Comparison of ENCODE assay signal across 8 cellular contexts in the genomic region with DNA sequence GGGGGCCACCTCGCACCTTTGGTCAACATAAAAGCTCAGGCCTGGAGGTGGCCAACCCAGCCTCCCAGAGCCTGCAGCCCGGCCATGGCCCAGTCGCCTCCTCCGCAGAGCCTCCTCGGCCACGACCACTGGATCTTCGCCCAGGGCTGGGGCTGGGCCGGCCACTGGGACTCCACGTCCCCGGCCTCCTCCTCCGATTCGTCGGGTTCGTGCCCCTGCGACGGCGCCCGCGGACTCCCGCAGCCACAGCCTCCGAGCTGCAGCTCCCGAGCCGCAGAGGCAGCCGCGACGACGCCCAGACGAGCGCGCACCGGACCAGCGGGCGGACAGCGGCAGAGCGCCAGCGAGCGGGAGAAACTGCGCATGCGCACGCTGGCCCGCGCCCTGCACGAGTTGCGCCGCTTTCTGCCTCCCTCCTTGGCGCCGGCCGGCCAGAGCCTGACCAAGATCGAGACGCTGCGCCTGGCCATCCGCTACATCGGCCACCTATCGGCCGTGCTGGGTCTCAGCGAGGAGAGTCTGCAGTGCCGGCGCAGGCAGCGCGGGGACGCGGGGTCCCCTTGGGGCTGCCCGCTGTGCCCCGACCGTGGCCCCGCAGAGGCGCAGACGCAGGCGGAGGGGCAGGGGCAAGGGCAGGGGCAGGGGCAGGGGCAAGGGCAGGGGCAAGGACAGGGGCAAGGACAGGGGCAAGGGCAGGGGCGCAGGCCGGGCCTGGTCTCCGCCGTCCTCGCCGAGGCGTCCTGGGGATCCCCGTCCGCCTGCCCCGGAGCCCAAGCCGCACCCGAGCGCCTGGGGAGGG. TPM values are rescaled to one million over a fixed set of nuclear protein-coding genes. Genes with fewer than 3 reads are reported as not detected.
DNase-seq lines count a peak whose midpoint lies in the region; ATAC-seq, FAIRE-seq and TF ChIP-seq lines count a peak whose summit lies in the region.

Gene MESP2, plus strand, starts transcription at position 59 of the 799 bp plus-strand sequence. Its CDS starts 26 bp downstream, at position 85.

- no peak within 1 kb of the TSS for H3K27ac Mint-ChIP-seq in T-helper 2 cell treated with Interferon-gamma antibody and Interleukin-4, amounts not matched to agents 5 μg/mL and 100 μg/mL, for 36 hours

- TF ChIP-seq CTCF in K562 (IDR thresholded peaks at IDR 0.05 in 2 of 3, conservative IDR thresholded peaks at IDR 0.05 in 1 of 3; ENCODE audit: insufficient read depth in 2 of 3, low read depth in 1 of 3, low read length in 3 of 3) (peak; percentile 39 to 65 (median 45); a peak in 5 of 6 replicates), sigmoid colon (IDR thresholded peaks at IDR 0.05) (peak in 3 of 4 experiments; percentile 12 to 48 (median 43))

- peaks cover 9% of the 10 kb centered on the region for H3K4me1 Mint-ChIP-seq in T-helper 2 cell treated with Interferon-gamma antibody and Interleukin-4, amounts not matched to agents 5 μg/mL and 100 μg/mL, for 36 hours (ENCODE audit: low read depth)

- H3K4me1 ChIP-seq in ACC112 (ENCODE audit: control insufficient read depth, insufficient read depth, low read length, unreplicated experiment), result peaks cover 27% of the 10 kb centered on the region
- peaks cover 16 to 31% of the 10 kb centered on the region in 2 experiments for H3K4me1 ChIP-seq in K562 (replicated peaks in 1 of 2; ENCODE audit: control insufficient read depth in 2 of 2, insufficient read depth in 2 of 2, low read length in 2 of 2)
- H3K4me1 ChIP-seq in iPS-18a (ENCODE audit: control insufficient read depth, low read depth, low read length), result no peaks in the 10 kb centered on the region
- peaks cover 0 to 14% (median 13%) of the 10 kb centered on the region in 4 donors for H3K4me1 ChIP-seq in sigmoid colon

- TF ChIP-seq POLR2A in K562 (conservative IDR thresholded peaks at IDR 0.05) (peak; percentile 43; the same call in 1 of the 2 replicates), sigmoid colon (IDR thresholded peaks at IDR 0.05) (no peak)

- peaks cover 19% of the 10 kb centered on the region for H3K27me3 Mint-ChIP-seq in T-helper 2 cell treated with Interferon-gamma antibody and Interleukin-4, amounts not matched to agents 5 μg/mL and 100 μg/mL, for 36 hours (ENCODE audit: low read depth)

- no TSS peak for BruUV-seq in K562 (replicated peaks; lab: Mats Ljungman, UMichigan)

- H3K27ac ChIP-seq in ACC112 (ENCODE audit: low read depth, low read length) (no peak within 1 kb of the TSS), K562 (ENCODE audit: extremely low read depth, low read depth, low read length) (peak within 1 kb of the TSS; percentile 64; the same call in 1 of the 3 replicates), iPS-18a (ENCODE audit: low read length) (no peak within 1 kb of the TSS), sigmoid colon (peak within 1 kb of the TSS; percentile 24 to 62 (median 54))

- WGBS in K562 (ENCODE audit: insufficient coverage, low coverage, missing lambda C conversion rate), result 21% methylated on average over 68 of the region's 82 CpGs
- 9 to 20% methylated on average over 82 of the region's 82 CpGs for WGBS in sigmoid colon, 2 donors

- POLR2A ChIA-PET in K562 (lab: Yijun Ruan, JAX), result interaction anchor here (0.6 kb wide), 1 partner anchor 84 kb away, joined by 3 read pairs; no protein-coding TSS in a partner anchor

- peak within 1 kb of the TSS; percentile 61 for H3K4me2 ChIP-seq in K562 (ENCODE audit: insufficient read depth, low read length)

- H3K27me3 ChIP-seq in ACC112 (ENCODE audit: insufficient read depth, low read length) (no peaks in the 10 kb centered on the region), K562 (ENCODE audit: control insufficient read depth in 2 of 2, insufficient read depth in 2 of 2, low read length in 2 of 2) (no peaks in the 10 kb centered on the region), iPS-18a (ENCODE audit: control insufficient read depth, insufficient read depth, low read length) (peaks cover 36% of the 10 kb centered on the region), sigmoid colon (no peaks in the 10 kb centered on the region)

- peak; percentile 10 to 32; a peak in 3 of 4 replicates for TF ChIP-seq RAD21 in K562 (CRISPR knock-in tag; conservative IDR thresholded peaks at IDR 0.05 in 1 of 2, IDR thresholded peaks at IDR 0.05 in 1 of 2)

- in situ Hi-C loops in K562 (cut with MboI), result no loop called here

- H3K4me3 ChIP-seq in ACC112 (ENCODE audit: low read depth, low read length), result peak within 1 kb of the TSS; percentile 79
- H3K4me3 ChIP-seq in K562, result peak within 1 kb of the TSS; percentile 26; the same call in 1 of the 2 replicates
- H3K4me3 ChIP-seq in iPS-18a (ENCODE audit: low read length), result peak within 1 kb of the TSS; percentile 33
- H3K4me3 ChIP-seq in sigmoid colon, result peak within 1 kb of the TSS; percentile 26 to 47 (median 42)

- FAIRE-seq in K562 (lab: Jason Lieb, UNC), result peak; percentile 90

- H3K4me3 Mint-ChIP-seq in T-helper 2 cell treated with Interferon-gamma antibody and Interleukin-4, amounts not matched to agents 5 μg/mL and 100 μg/mL, for 36 hours, result peak within 1 kb of the TSS; percentile 62

- no peaks in the 10 kb centered on the region for H3K79me2 ChIP-seq in ACC112 (ENCODE audit: control insufficient read depth, insufficient read depth, low read length, unreplicated experiment)
- H3K79me2 ChIP-seq in K562 (ENCODE audit: control insufficient read depth, insufficient read depth, low read length), result no peaks in the 10 kb centered on the region

- DNase-seq in LHCN-M2 (ENCODE audit: low read depth), result peak; percentile 63
- DNase-seq in T-helper 2 cell treated with Interferon-gamma antibody and Interleukin-4, amounts not matched to agents 5 μg/mL and 100 μg/mL, for 36 hours (ENCODE audit: low spot score), result peak; percentile 67
- DNase-seq in K562 (ENCODE audit: extremely low read depth in 1 of 4, low spot score in 3 of 4), result peak; percentile 88 to 91 (median 90)
- peak; percentile 93 for DNase-seq in sigmoid colon

- TF ChIP-seq EP300 in K562 (IDR thresholded peaks at IDR 0.05; ENCODE audit: low read length) (no peak), sigmoid colon (IDR thresholded peaks at IDR 0.05) (no peak)

- no peaks in the 10 kb centered on the region for H3K9me3 Mint-ChIP-seq in T-helper 2 cell treated with Interferon-gamma antibody and Interleukin-4, amounts not matched to agents 5 μg/mL and 100 μg/mL, for 36 hours

- H4K20me1 ChIP-seq in K562 (replicated peaks; ENCODE audit: control insufficient read depth, insufficient read depth, low read length), result no peaks in the 10 kb centered on the region

- intact Hi-C loops in K562 (cut with micrococcal nuclease) (no loop called here), sigmoid colon (cut with DNase I) (no loop called here)

- H2AFZ ChIP-seq in ACC112 (ENCODE audit: low read length, unreplicated experiment) (peak within 1 kb of the TSS; percentile 74), K562 (ENCODE audit: low read depth, low read length) (peak within 1 kb of the TSS; percentile 98)

- ATAC-seq in GM19023 (IDR thresholded peaks at IDR 0.05; ENCODE audit: unreplicated experiment), result peak; percentile 65
- peak; percentile 95 for ATAC-seq in K562
- no peak for ATAC-seq in GM18520 (IDR thresholded peaks at IDR 0.05; ENCODE audit: unreplicated experiment)

- H3K9me3 ChIP-seq in K562 (replicated peaks; ENCODE audit: control insufficient read depth, insufficient read depth, low read depth, low read length) (no peaks in the 10 kb centered on the region), iPS-18a (ENCODE audit: control insufficient read depth, low read depth, low read length) (no peaks in the 10 kb centered on the region), sigmoid colon (no peaks in the 10 kb centered on the region)

- H3K9me1 ChIP-seq in K562 (ENCODE audit: control insufficient read depth, insufficient read depth, low read length), result peaks cover 3% of the 10 kb centered on the region

- H3K9ac ChIP-seq in K562 (ENCODE audit: insufficient read depth in 1 of 2, low read depth in 2 of 2, low read length in 2 of 2) (peak within 1 kb of the TSS; percentile 26 to 90; a peak in 3 of 4 replicates), iPS-18a (ENCODE audit: low read length) (no peak within 1 kb of the TSS)

- H3K36me3 Mint-ChIP-seq in T-helper 2 cell treated with Interferon-gamma antibody and Interleukin-4, amounts not matched to agents 5 μg/mL and 100 μg/mL, for 36 hours (ENCODE audit: low read depth), result no peaks in the 10 kb centered on the region

- CTCF ChIA-PET in K562 (lab: Yijun Ruan, JAX; ENCODE audit: low intra/inter-chr PET ratio), result interaction anchor here (0.7 kb wide), 1 partner anchor 8 kb away, joined by 3 read pairs; no protein-coding TSS in a partner anchor

- H3K36me3 ChIP-seq in ACC112 (ENCODE audit: insufficient read depth, low read length) (no peaks in the 10 kb centered on the region), K562 (ENCODE audit: control insufficient read depth, insufficient read depth, low read length) (no peaks in the 10 kb centered on the region), iPS-18a (ENCODE audit: control insufficient read depth, low read depth, low read length) (no peaks in the 10 kb centered on the region), sigmoid colon (no peaks in the 10 kb centered on the region)

TF ChIP-seq in K562, 482 proteins besides CTCF, POLR2A, EP300 and RAD21 (continues in another document):
- TF ChIP-seq MCM2 (IDR thresholded peaks at IDR 0.05; ENCODE audit: low read depth) (no peak), ZNF766 (CRISPR knock-in tag; conservative IDR thresholded peaks at IDR 0.05) (0 out of 2 replicates have a peak, but pooled peaks have one; percentile 62), ZFP36 (IDR thresholded peaks at IDR 0.05; ENCODE audit: low read depth, low read length, partially characterized antibody) (no peak)

RNA-seq across cellular contexts. Expression of gene MESP2, which starts in this region (rescaled TPM):
- total RNA-seq in LHCN-M2 (2014; rRNA removed) (0.06 and 0.45 TPM in 2 replicates), K562 (2014; rRNA removed) (0.82 and 1.1 TPM in 2 replicates), K562 (2014; rRNA removed; fragmentation: Illumina TruSeq; extraction: Trizol) (0.41 and 0.51 TPM in 2 replicates), K562 (2015; rRNA removed; fragmentation: Illumina TruSeq; extraction: Trizol) (0.29 and 0.45 TPM in 2 replicates), K562 (2021) (0.47 and 0.66 TPM in 2 replicates), sigmoid colon (not detected)
- 0.35 TPM for polyA plus RNA-seq in LHCN-M2 (2012)
- not detected in 2 replicates for total RNA-seq in K562 (2011; cell fraction: chromatin; rRNA removed; ENCODE audit: low replicate concordance)
- not detected in 2 replicates for total RNA-seq in K562 (2011; cell fraction: nucleolus; rRNA removed)
- total RNA-seq in K562 (2011; cell fraction: nucleoplasm; rRNA removed), result not detected in 2 replicates
- polyA plus RNA-seq in K562 (2011; rRNA removed) (0.08 and 0.14 TPM in 2 replicates), K562 (2014; fragmentation: Illumina TruSeq; extraction: Trizol) (0.55 and 0.70 TPM in 2 replicates), K562 (2014; fragmentation: Nextera tagmentation; extraction: Ambion mirVana) (under 1 TPM; 0.11 to 0.13 TPM), K562 (2014; rRNA removed) (0.37 and 0.47 TPM in 2 replicates), sigmoid colon (1 to 10 TPM in 2 of 3 donors, not detected in 1; 1.3 to 1.8 TPM)
- 0.18 and 0.22 TPM in 2 replicates for polyA plus RNA-seq in K562 (2011; cell fraction: cytosol; rRNA removed)
- 0.10 and 0.56 TPM in 2 replicates for polyA plus RNA-seq in K562 (2011; cell fraction: nucleus; rRNA removed)
- polyA plus RNA-seq in K562 (2012), result 0.39 and 0.48 TPM in 2 replicates
- polyA minus RNA-seq in K562 (2011; rRNA and poly(A)+ RNA removed), result not detected in 2 replicates
- not detected in 2 replicates for polyA minus RNA-seq in K562 (2011; cell fraction: cytosol; rRNA and poly(A)+ RNA removed)
- not detected in 2 replicates for polyA minus RNA-seq in K562 (2011; cell fraction: nucleus; rRNA and poly(A)+ RNA removed)

Comparison
In these comparisons a context has a peak if more than half of its experiments do, and no peak if none do; other contexts are left out.
1. Peak in DNase-seq in LHCN-M2; RNA of the gene not detected or under 1 TPM.
2. H3K27ac ChIP-seq: peak in K562 (single experiment) and sigmoid colon (4 of 4); none in ACC112 (single experiment) and iPS-18a (single experiment).
3. H3K4me3 ChIP-seq: peak in every context shown above with its lines; median percentile 79 in ACC112; 42 in sigmoid colon; 33 in iPS-18a; 26 in K562.
4. Peak in every context shown above with its lines, with median percentiles within 50 percentile points of each other: DNase-seq.